Comparison of ENCODE assay signal across 19 cellular contexts in genomic region chr16:3764409-3764808, GRCh38.
"Had no signal": no experiment of that assay in that cellular context is flagged by ENCODE, and none has a peak within 500 bp of the region (broad histone marks: within the 10 kb centered on the region; RNA-seq: fewer than 3 reads in every experiment).

No MANE protein-coding gene starts in this region.

- H3K27ac ChIP-seq: coronary artery, dorsolateral prefrontal cortex, esophagus muscularis mucosa, foreskin keratinocyte, gastroesophageal sphincter, heart left ventricle, hepatocyte, left lung, lower lobe of right lung had no signal

- H3K27me3 ChIP-seq: dorsolateral prefrontal cortex, esophagus muscularis mucosa, foreskin keratinocyte, gastroesophageal sphincter, heart left ventricle, hepatocyte, left lung had no signal

- DNase-seq: dermis blood vessel endothelial cell; effector CD4-positive, alpha-beta T cell; effector memory CD4-positive, alpha-beta T cell; foreskin keratinocyte; heart left ventricle; hypothalamus; immature natural killer cell; left cardiac atrium; left lung; left ventricle myocardium superior; lower lobe of right lung; mesenchymal stem cell; mucosa of descending colon; naive B cell had no signal

- H3K4me3 ChIP-seq: coronary artery, dorsolateral prefrontal cortex, esophagus muscularis mucosa, gastroesophageal sphincter, heart left ventricle, hepatocyte, left lung, lower lobe of right lung, mucosa of descending colon had no signal

- ATAC-seq: foreskin keratinocyte, gastroesophageal sphincter, heart left ventricle, left cardiac atrium, left lung, left ventricle myocardium superior, lower lobe of right lung, mucosa of descending colon had no signal

- H3K4me1 ChIP-seq: foreskin keratinocyte, heart left ventricle, left lung, lower lobe of right lung had no signal

- H3K9me3 ChIP-seq: esophagus muscularis mucosa, gastroesophageal sphincter, heart left ventricle, left lung, lower lobe of right lung, mucosa of descending colon had no signal

- H3K4me2 ChIP-seq: hepatocyte had no signal
